In the genomic region with DNA sequence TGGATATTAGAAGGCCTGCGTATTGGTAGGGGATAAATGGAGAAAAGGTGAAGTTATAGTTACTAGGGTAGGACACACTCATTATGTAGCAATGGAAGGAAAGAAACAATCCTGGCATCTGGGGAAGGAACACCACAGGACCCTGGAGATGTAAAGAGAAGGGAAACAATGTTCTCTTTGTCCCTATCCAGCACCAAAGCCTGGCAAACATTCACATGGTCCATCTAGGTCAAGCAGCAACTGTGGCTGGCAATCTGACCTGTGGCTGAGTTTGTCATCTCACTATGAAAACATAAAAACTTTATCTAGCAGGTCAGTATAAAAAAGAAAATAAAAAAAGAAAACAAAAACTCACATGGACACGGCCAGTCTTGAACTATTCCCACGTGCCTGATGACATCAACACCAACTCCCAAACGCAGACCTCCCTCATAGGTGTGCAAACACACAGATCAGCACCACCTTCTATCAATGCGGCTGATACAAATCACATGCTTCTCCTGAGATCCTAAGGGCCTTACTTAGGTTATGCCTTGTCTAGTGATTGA, we compare ENCODE assay signal across 1 cellular context.
TF ChIP-seq lines count a peak whose summit lies in the region.

No MANE protein-coding gene starts in this region.

TF ChIP-seq in HepG2, 621 proteins besides CTCF, POLR2A, EP300 and RAD21 (continued from another document):
- TF ChIP-seq, protein P1, sequence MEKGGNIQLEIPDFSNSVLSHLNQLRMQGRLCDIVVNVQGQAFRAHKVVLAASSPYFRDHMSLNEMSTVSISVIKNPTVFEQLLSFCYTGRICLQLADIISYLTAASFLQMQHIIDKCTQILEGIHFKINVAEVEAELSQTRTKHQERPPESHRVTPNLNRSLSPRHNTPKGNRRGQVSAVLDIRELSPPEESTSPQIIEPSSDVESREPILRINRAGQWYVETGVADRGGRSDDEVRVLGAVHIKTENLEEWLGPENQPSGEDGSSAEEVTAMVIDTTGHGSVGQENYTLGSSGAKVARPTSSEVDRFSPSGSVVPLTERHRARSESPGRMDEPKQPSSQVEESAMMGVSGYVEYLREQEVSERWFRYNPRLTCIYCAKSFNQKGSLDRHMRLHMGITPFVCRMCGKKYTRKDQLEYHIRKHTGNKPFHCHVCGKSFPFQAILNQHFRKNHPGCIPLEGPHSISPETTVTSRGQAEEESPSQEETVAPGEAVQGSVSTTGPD (CRISPR knock-in tag; IDR thresholded peaks at IDR 0.05), result 0 out of 2 replicates have a peak, but pooled peaks have one; percentile 38
- TF ChIP-seq SAP130 (CRISPR knock-in tag; IDR thresholded peaks at IDR 0.05; ENCODE audit: low read depth), result peak; percentile 66
- TF ChIP-seq, protein P2, sequence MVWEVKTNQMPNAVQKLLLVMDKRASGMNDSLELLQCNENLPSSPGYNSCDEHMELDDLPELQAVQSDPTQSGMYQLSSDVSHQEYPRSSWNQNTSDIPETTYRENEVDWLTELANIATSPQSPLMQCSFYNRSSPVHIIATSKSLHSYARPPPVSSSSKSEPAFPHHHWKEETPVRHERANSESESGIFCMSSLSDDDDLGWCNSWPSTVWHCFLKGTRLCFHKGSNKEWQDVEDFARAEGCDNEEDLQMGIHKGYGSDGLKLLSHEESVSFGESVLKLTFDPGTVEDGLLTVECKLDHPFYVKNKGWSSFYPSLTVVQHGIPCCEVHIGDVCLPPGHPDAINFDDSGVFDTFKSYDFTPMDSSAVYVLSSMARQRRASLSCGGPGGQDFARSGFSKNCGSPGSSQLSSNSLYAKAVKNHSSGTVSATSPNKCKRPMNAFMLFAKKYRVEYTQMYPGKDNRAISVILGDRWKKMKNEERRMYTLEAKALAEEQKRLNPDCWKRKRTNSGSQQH (CRISPR knock-in tag; IDR thresholded peaks at IDR 0.05; ENCODE audit: low read depth), result no peak
- TF ChIP-seq SOX5 (CRISPR knock-in tag; IDR thresholded peaks at IDR 0.05; ENCODE audit: borderline replicate concordance), result peak; percentile 56; the same call in 1 of the 2 replicates
- no peak for TF ChIP-seq RORA (CRISPR knock-in tag; IDR thresholded peaks at IDR 0.05)
